11 cellular contexts compared by ENCODE assay signal in the genomic region with DNA sequence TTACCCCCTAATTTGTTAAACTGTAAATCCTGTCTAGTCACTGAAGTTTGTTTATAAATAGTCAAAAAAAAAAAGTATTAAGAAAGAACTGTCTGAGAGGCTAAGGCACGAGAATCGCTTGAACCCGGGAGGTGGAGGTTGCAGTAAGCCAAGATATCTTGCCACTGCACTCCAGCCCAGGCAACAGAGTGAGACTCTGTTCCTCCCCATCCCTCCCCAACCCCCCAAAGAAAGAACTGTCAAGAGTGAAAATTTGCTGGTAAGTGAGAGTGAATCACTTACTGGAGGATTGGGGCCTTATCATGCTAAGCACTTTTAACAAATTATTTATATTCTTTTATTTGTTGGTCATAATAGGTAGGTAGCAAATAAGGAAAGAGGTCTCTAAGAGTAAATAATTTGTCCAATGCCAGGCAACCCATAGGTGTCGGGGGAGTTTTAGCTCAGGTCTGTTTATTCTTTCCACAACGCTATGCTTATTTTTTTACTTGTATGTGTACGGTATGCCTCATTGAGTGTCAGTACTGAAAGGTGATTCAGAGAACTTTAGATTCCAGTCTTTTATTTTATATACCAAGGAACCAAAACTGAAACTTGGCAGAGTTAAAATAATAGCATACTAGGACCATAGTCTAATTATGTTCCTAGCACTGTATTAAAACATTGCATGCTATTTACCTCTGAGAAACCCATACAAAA. TPM values are rescaled to one million over a fixed set of nuclear protein-coding genes. Genes with fewer than 3 reads are reported as not detected.
A peak's percentile ranks its signal among the peaks of the same experiment; 100 is the strongest.
DNase-seq lines count a peak whose midpoint lies in the region; ATAC-seq and TF ChIP-seq lines count a peak whose summit lies in the region.
"Had no signal": no experiment of that assay in that cellular context is flagged by ENCODE, and none has a peak within 500 bp of the region (broad histone marks: within the 10 kb centered on the region; RNA-seq: fewer than 3 reads in every experiment).

No MANE protein-coding gene starts in this region.

- no peak for TF ChIP-seq EP300 in stomach (IDR thresholded peaks at IDR 0.05)

- H3K27me3 ChIP-seq in Karpas-422 (ENCODE audit: low read length) (no peaks in the 10 kb centered on the region), stomach (no peaks in the 10 kb centered on the region), tibial artery (no peaks in the 10 kb centered on the region)

- H3K36me3 Mint-ChIP-seq in activated T-cell treated with anti-CD3 and anti-CD28 coated beads, Interleukin-2, amount 50 U/mL, for 24 hours (ENCODE audit: low read depth): peaks cover 31% of the 10 kb centered on the region
- H3K36me3 Mint-ChIP-seq in activated T-helper 17 cell treated with anti-CD3 and anti-CD28 coated beads, Interleukin-2, amount 50 U/mL, for 72 hours (ENCODE audit: low read depth): no peaks in the 10 kb centered on the region
- peaks cover 10% of the 10 kb centered on the region for H3K36me3 Mint-ChIP-seq in stimulated activated memory B cell treated with anti-CD40 and anti-IgM and Interleukin-4, amounts not matched to agents 10 μg/mL and 1 μg/mL and 100 μg/mL, for 72 hours

- no peaks in the 10 kb centered on the region for H3K9me2 ChIP-seq in Karpas-422 (replicated peaks; ENCODE audit: insufficient read depth, low read length)
- H3K9me2 ChIP-seq: SK-N-SH had no signal

- intact Hi-C loops in stomach (cut with DNase I; ENCODE audit: low total_unique reads): no loop called here
- intact Hi-C loops in tibial artery (cut with DNase I; ENCODE audit: low total_unique reads): loop anchor here (5.0 kb wide), 1 partner anchor 136 kb away; the partner anchor contains the start of gene SS18

- H3K9ac ChIP-seq in Karpas-422 (ENCODE audit: low read length): peak overlapping the region; percentile 96
- H3K9ac ChIP-seq: SK-N-SH had no signal

- peaks cover 27% of the 10 kb centered on the region for H3K4me1 ChIP-seq in Karpas-422 (ENCODE audit: low read length)
- H3K4me1 ChIP-seq in stomach: peaks cover 8 to 31% (median 22%) of the 10 kb centered on the region in 4 donors
- peaks cover 0 to 12% (median 5%) of the 10 kb centered on the region in 4 donors for H3K4me1 ChIP-seq in tibial artery

- H3K4me3 ChIP-seq in Karpas-422 (ENCODE audit: low read length): peak overlapping the region; percentile 96
- H3K4me3 ChIP-seq in stomach: no peak overlapping the region
- no peak overlapping the region for H3K4me3 ChIP-seq in tibial artery

- no peaks in the 10 kb centered on the region for H3K9me3 Mint-ChIP-seq in activated T-cell treated with anti-CD3 and anti-CD28 coated beads, Interleukin-2, amount 50 U/mL, for 24 hours
- no peaks in the 10 kb centered on the region for H3K9me3 Mint-ChIP-seq in activated T-helper 17 cell treated with anti-CD3 and anti-CD28 coated beads, Interleukin-2, amount 50 U/mL, for 72 hours
- H3K9me3 Mint-ChIP-seq in stimulated activated memory B cell treated with anti-CD40 and anti-IgM and Interleukin-4, amounts not matched to agents 10 μg/mL and 1 μg/mL and 100 μg/mL, for 72 hours: no peaks in the 10 kb centered on the region

- H3K36me3 ChIP-seq in Karpas-422 (ENCODE audit: insufficient read depth, low read length): peaks cover 40% of the 10 kb centered on the region
- no peaks in the 10 kb centered on the region for H3K36me3 ChIP-seq in stomach
- no peaks in the 10 kb centered on the region for H3K36me3 ChIP-seq in tibial artery

- DNase-seq in activated T-cell treated with anti-CD3 and anti-CD28 coated beads, Interleukin-2, amount 50 U/mL, for 24 hours: no peak
- DNase-seq in activated T-cell treated with anti-CD3 and anti-CD28 coated beads, Interleukin-2, amount 50 U/mL, for 48 hours: no peak
- DNase-seq in Karpas-422 (no peak), stomach (no peak), germinal center (ENCODE audit: low spot score) (no peak), tibial artery (no peak)
- DNase-seq: NCI-H524; SK-N-SH; stimulated activated CD4-positive, alpha-beta T cell treated with anti-CD3 and anti-CD28 coated beads, Interleukin-1b, Interleukin-23, amount 100 ng/mL, for 48 hours had no signal

- H3K9me3 ChIP-seq in Karpas-422 (ENCODE audit: low read length) (no peaks in the 10 kb centered on the region; the same call in 1 of the 2 replicates), stomach (no peaks in the 10 kb centered on the region), tibial artery (no peaks in the 10 kb centered on the region)
- H3K9me3 ChIP-seq: SK-N-SH had no signal

- TF ChIP-seq POLR2A in stomach (IDR thresholded peaks at IDR 0.05): no peak

- peak overlapping the region; percentile 71 for H3K27ac Mint-ChIP-seq in activated T-cell treated with anti-CD3 and anti-CD28 coated beads, Interleukin-2, amount 50 U/mL, for 24 hours
- H3K27ac Mint-ChIP-seq in activated T-helper 17 cell treated with anti-CD3 and anti-CD28 coated beads, Interleukin-2, amount 50 U/mL, for 72 hours: peak overlapping the region; percentile 75
- H3K27ac Mint-ChIP-seq in stimulated activated memory B cell treated with anti-CD40 and anti-IgM and Interleukin-4, amounts not matched to agents 10 μg/mL and 1 μg/mL and 100 μg/mL, for 72 hours: peak overlapping the region; percentile 96

- H3K27me3 Mint-ChIP-seq in activated T-cell treated with anti-CD3 and anti-CD28 coated beads, Interleukin-2, amount 50 U/mL, for 24 hours: no peaks in the 10 kb centered on the region
- H3K27me3 Mint-ChIP-seq in activated T-helper 17 cell treated with anti-CD3 and anti-CD28 coated beads, Interleukin-2, amount 50 U/mL, for 72 hours: no peaks in the 10 kb centered on the region
- no peaks in the 10 kb centered on the region for H3K27me3 Mint-ChIP-seq in stimulated activated memory B cell treated with anti-CD40 and anti-IgM and Interleukin-4, amounts not matched to agents 10 μg/mL and 1 μg/mL and 100 μg/mL, for 72 hours

- H3K79me2 ChIP-seq in Karpas-422 (ENCODE audit: low read length): peaks cover 74% of the 10 kb centered on the region

- H3K4me3 Mint-ChIP-seq in activated T-cell treated with anti-CD3 and anti-CD28 coated beads, Interleukin-2, amount 50 U/mL, for 24 hours: peak overlapping the region; percentile 93
- H3K4me3 Mint-ChIP-seq in activated T-helper 17 cell treated with anti-CD3 and anti-CD28 coated beads, Interleukin-2, amount 50 U/mL, for 72 hours: peak overlapping the region; percentile 94
- peak overlapping the region; percentile 95 for H3K4me3 Mint-ChIP-seq in stimulated activated memory B cell treated with anti-CD40 and anti-IgM and Interleukin-4, amounts not matched to agents 10 μg/mL and 1 μg/mL and 100 μg/mL, for 72 hours

- no peak overlapping the region for H2AFZ ChIP-seq in Karpas-422 (ENCODE audit: low read length)

- 56 to 74% (median 62%) methylated on average over 6 of the region's 6 CpGs for WGBS in stomach, 5 donors

- H3K4me1 Mint-ChIP-seq in activated T-cell treated with anti-CD3 and anti-CD28 coated beads, Interleukin-2, amount 50 U/mL, for 24 hours (ENCODE audit: low read depth): peaks cover 61% of the 10 kb centered on the region
- H3K4me1 Mint-ChIP-seq in activated T-helper 17 cell treated with anti-CD3 and anti-CD28 coated beads, Interleukin-2, amount 50 U/mL, for 72 hours: peaks cover 31% of the 10 kb centered on the region
- H3K4me1 Mint-ChIP-seq in stimulated activated memory B cell treated with anti-CD40 and anti-IgM and Interleukin-4, amounts not matched to agents 10 μg/mL and 1 μg/mL and 100 μg/mL, for 72 hours: peaks cover 44% of the 10 kb centered on the region

- TF ChIP-seq CTCF in stomach (IDR thresholded peaks at IDR 0.05) (no peak), tibial artery (IDR thresholded peaks at IDR 0.05) (no peak)

- peak; percentile 27 for ATAC-seq in activated T-helper 17 cell treated with anti-CD3 and anti-CD28 coated beads, Interleukin-2, amount 50 U/mL, for 72 hours (replicated peaks)
- no peak for ATAC-seq in stimulated activated memory B cell treated with anti-CD40 and anti-IgM and Interleukin-4, amounts not matched to agents 10 μg/mL and 1 μg/mL and 100 μg/mL, for 72 hours

- H4K20me1 ChIP-seq in Karpas-422 (ENCODE audit: insufficient read depth, low read depth, low read length): peaks cover 28% of the 10 kb centered on the region

- peak overlapping the region; percentile 81 for H3K4me2 ChIP-seq in Karpas-422 (ENCODE audit: low read depth, low read length, poor library complexity, severe bottlenecking)

- H3K27ac ChIP-seq in Karpas-422 (ENCODE audit: low read length) (peak overlapping the region; percentile 83), stomach (no peak overlapping the region), tibial artery (no peak overlapping the region)

RNA-seq across cellular contexts. Expression of gene TAF4B, which starts 2.5 kb away (rescaled TPM):
- 66.8 and 71.1 TPM in 2 replicates for total RNA-seq in Karpas-422 (2014; rRNA removed; shearing (Covaris generic); ENCODE audit: low replicate concordance)
- total RNA-seq in activated T-helper 17 cell treated with anti-CD3 and anti-CD28 coated beads, Interleukin-2, amount 50 U/mL, for 72 hours: 10 to 100 TPM; 12.8 to 14.1 TPM
- total RNA-seq in stomach: 10 to 100 TPM in 2 of 5 donors, 1 to 10 TPM in 2, under 1 TPM in 1; 0.58 to 33.6 (median 7.0) TPM
- polyA plus RNA-seq in stomach: 1 to 10 TPM; 1.2 to 3.2 (median 2.2) TPM
